8 cellular contexts compared by ENCODE assay signal in the genomic region with DNA sequence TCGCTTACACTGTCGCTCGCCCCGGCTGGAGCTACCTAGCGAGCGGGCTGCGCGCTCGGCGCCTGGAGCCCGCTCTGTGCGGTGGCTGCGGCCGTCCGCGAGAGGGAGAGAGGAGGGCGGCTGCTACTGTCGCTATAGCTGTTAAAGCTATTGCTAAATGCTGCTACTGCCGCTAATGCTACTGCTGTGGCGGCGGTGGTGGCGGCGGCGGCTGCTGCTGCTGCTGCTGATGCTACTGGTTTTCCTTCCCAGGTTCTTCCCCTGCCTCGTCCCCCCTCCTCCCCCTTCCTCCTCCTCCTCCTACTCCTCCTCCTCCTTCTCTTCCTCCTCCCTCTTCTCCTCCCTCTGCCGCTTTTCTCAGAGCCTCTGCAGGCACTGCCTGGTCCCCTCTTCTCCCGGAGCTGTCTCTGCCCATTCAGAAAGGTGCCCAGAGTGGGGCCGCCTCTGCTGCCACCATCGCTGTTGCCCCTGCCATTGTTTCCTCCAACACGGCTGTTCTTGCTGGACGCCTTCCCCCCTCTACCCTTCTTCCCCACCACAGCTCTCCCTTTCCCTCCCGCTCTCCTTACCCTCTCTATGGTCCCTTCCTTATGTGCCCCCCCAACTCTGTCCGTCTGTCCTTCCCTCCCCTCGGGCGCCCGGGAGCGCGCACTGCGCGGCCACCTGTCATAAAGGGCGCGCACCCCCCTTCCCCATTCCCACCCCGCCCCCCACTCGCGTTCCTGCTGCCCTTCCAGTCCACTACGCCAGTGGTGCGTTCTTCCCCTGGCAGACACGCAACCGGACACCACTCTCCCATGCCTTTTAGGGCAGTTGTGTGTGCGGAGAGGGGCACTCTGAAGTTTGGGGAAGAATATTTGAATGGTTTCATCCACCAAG. TPM values are rescaled to one million over a fixed set of nuclear protein-coding genes. Genes with fewer than 3 reads are reported as not detected.
DNase-seq lines count a peak whose midpoint lies in the region; ATAC-seq and TF ChIP-seq lines count a peak whose summit lies in the region.

TSS of gene NEXMIF (minus strand) at position 243 of the 879 bp plus-strand sequence.

- H4K20me1 ChIP-seq in H9 (ENCODE audit: control insufficient read depth, insufficient read depth, insufficient read length): no peaks in the 10 kb centered on the region

- H3K14ac ChIP-seq in H9 (ENCODE audit: insufficient read depth, low read length): no peak within 1 kb of the TSS

- peaks cover 0 to 5% (median 0%) of the 10 kb centered on the region in 3 experiments; a peak in 5 of 7 replicates for H3K36me3 Mint-ChIP-seq in H9 (ENCODE audit: insufficient read depth in 1 of 3, low read depth in 3 of 3)

- no peaks in the 10 kb centered on the region for H3K4me1 ChIP-seq in H9 (ENCODE audit: insufficient read depth, low read length)
- H3K4me1 ChIP-seq in right cardiac atrium (ENCODE audit: control insufficient read depth, insufficient read depth, low read length): no peaks in the 10 kb centered on the region

- H2BK5ac ChIP-seq in H9 (ENCODE audit: insufficient read length, low read length): no peak within 1 kb of the TSS

- H3K4me3 Mint-ChIP-seq in H9: peak within 1 kb of the TSS; percentile 66 to 86

- intact Hi-C loops in right cardiac atrium (cut with DNase I): no loop called here

- no peak within 1 kb of the TSS for H3K9ac ChIP-seq in H9 (ENCODE audit: extremely low read depth, insufficient read length, low read length)

- no peaks in the 10 kb centered on the region for H3K79me1 ChIP-seq in H9 (ENCODE audit: insufficient read depth, low read depth, low read length, poor library complexity, severe bottlenecking)

- H2BK20ac ChIP-seq in H9 (ENCODE audit: low read depth, low read length, poor library complexity, severe bottlenecking): no peak within 1 kb of the TSS

- no peak within 1 kb of the TSS for H4K91ac ChIP-seq in H9 (ENCODE audit: insufficient read length, low read depth, low read length)

- no peak within 1 kb of the TSS for H2BK12ac ChIP-seq in H9 (ENCODE audit: insufficient read length, low read depth, low read length)

- H3K9me3 ChIP-seq in H9 (ENCODE audit: control insufficient read depth, low read depth, low read length): peaks cover 30% of the 10 kb centered on the region
- no peaks in the 10 kb centered on the region for H3K9me3 ChIP-seq in right cardiac atrium (ENCODE audit: control insufficient read depth, low read length)

- no peak within 1 kb of the TSS for H3K18ac ChIP-seq in H9 (ENCODE audit: insufficient read length, low read depth, low read length)

- TF ChIP-seq CTCF in H9 (conservative IDR thresholded peaks at IDR 0.05): peak; percentile 41; the same call in 2 of the 3 replicates

- H3K4me3 ChIP-seq in right cardiac atrium (ENCODE audit: low read length) (peak within 1 kb of the TSS; percentile 48), skeletal muscle cell (ENCODE audit: low read depth, low read length) (peak within 1 kb of the TSS; percentile 40)

- H3K27ac ChIP-seq in H9 (ENCODE audit: insufficient read length, low read depth, low read length): no peak within 1 kb of the TSS
- H3K27ac ChIP-seq in right cardiac atrium (ENCODE audit: low read length): no peak within 1 kb of the TSS

- H3K27ac Mint-ChIP-seq in H9: no peak within 1 kb of the TSS

- no peak within 1 kb of the TSS for H2AFZ ChIP-seq in H9 (ENCODE audit: low read length)

- H3K9me3 Mint-ChIP-seq in H9: peaks cover 66 to 71% of the 10 kb centered on the region in 2 experiments

- WGBS in H9 (ENCODE audit: extremely low coverage, insufficient read length, low lambda C conversion rate): no CpG with 5 or more reads among the region's 50 CpGs
- WGBS in right cardiac atrium: 5% methylated on average over 46 of the region's 50 CpGs

- H4K5ac ChIP-seq in H9 (ENCODE audit: insufficient read length, low read depth, low read length): no peak within 1 kb of the TSS

- H3K4me1 Mint-ChIP-seq in H9: peaks cover 0 to 2% of the 10 kb centered on the region in 2 experiments; a peak in 1 of 4 replicates

- H3K4ac ChIP-seq in H9 (ENCODE audit: low read depth, low read length): no peak within 1 kb of the TSS

- H2BK120ac ChIP-seq in H9 (ENCODE audit: low read depth, low read length, poor library complexity, severe bottlenecking): no peak within 1 kb of the TSS

- peaks cover 14% of the 10 kb centered on the region for H3K23me2 ChIP-seq in H9 (ENCODE audit: insufficient read length, low read depth, low read length, poor library complexity, severe bottlenecking)

- no peaks in the 10 kb centered on the region for H3K79me2 ChIP-seq in H9 (ENCODE audit: insufficient read depth, low read length)

- DNase-seq in NCI-H2029 (lab: John Stamatoyannopoulos, UW) (peak; percentile 38), NCI-H2029 treated with DMSO at 0.1 percent for 48 hours (lab: John Stamatoyannopoulos, UW) (no peak), H9 (peak; percentile 49), NCI-H1092 treated with DMSO at 0.1 percent for 48 hours (lab: John Stamatoyannopoulos, UW) (peak; percentile 81), right cardiac atrium (peak; percentile 23 to 52 (median 28)), skeletal muscle cell (ENCODE audit: low read depth) (no peak), middle frontal gyrus (ENCODE audit: extremely low spot score, low spot score) (no peak)
- DNase-seq in activated naive CD4-positive, alpha-beta T cell treated with anti-CD3 and anti-CD28 coated beads, Interleukin-2, amount 50 U/mL, for 16 hours: peak; percentile 49

- ATAC-seq in right cardiac atrium: peak; percentile 78 to 86

- no peak within 1 kb of the TSS for H2BK15ac ChIP-seq in H9 (ENCODE audit: low read depth, low read length)

- no peak within 1 kb of the TSS for H4K8ac ChIP-seq in H9 (replicated peaks; ENCODE audit: insufficient read length, low read depth, low read length)

- no peak within 1 kb of the TSS for H2AK5ac ChIP-seq in H9 (ENCODE audit: insufficient read length, low read length)

- H3K4me2 ChIP-seq in H9 (ENCODE audit: insufficient read depth, insufficient read length, low read length): peak within 1 kb of the TSS; percentile 78

- H3K23ac ChIP-seq in H9 (ENCODE audit: insufficient read length, low read depth, low read length): no peak within 1 kb of the TSS

- H3K27me3 ChIP-seq in H9 (ENCODE audit: insufficient read depth, low read length) (peaks cover 5% of the 10 kb centered on the region), right cardiac atrium (ENCODE audit: control insufficient read depth, insufficient read depth) (no peaks in the 10 kb centered on the region)

- no peak within 1 kb of the TSS for H3T11ph ChIP-seq in H9 (ENCODE audit: low read length)

- no peak within 1 kb of the TSS for H3K56ac ChIP-seq in H9 (ENCODE audit: insufficient read length, low read depth, low read length)

- H3K27me3 Mint-ChIP-seq in H9 (ENCODE audit: low read depth): peaks cover 54% of the 10 kb centered on the region

RNA-seq across cellular contexts. Expression of gene NEXMIF, which starts in this region (rescaled TPM):
- total RNA-seq in H9 (2021) (0.22 and 0.29 TPM in 2 replicates), right cardiac atrium (under 1 TPM; 0.18 to 0.31 (median 0.28) TPM)
- under 0.01 TPM for polyA plus RNA-seq in right cardiac atrium

Comparison
In these comparisons a context has a peak if more than half of its experiments do, and no peak if none do; other contexts are left out.
1. DNase-seq: peak in NCI-H2029 (single experiment), NCI-H1092 treated with DMSO at 0.1 percent for 48 hours (single experiment) and activated naive CD4-positive, alpha-beta T cell treated with anti-CD3 and anti-CD28 coated beads, Interleukin-2, amount 50 U/mL, for 16 hours (single experiment); none in NCI-H2029 treated with DMSO at 0.1 percent for 48 hours (single experiment), skeletal muscle cell (single experiment) and middle frontal gyrus (single experiment).
2. Peak in DNase-seq and H3K4me2 ChIP-seq in H9; RNA of the gene not detected or under 1 TPM.
3. Peak in DNase-seq, ATAC-seq and H3K4me3 ChIP-seq in right cardiac atrium; RNA of the gene not detected or under 1 TPM.